Comparison of ENCODE assay signal across 8 cellular contexts in genomic region chr2:171574149-171574795, GRCh38. TPM values are rescaled to one million over a fixed set of nuclear protein-coding genes. Genes with fewer than 3 reads are reported as not detected.
DNase-seq lines count a peak whose midpoint lies in the region; ATAC-seq and TF ChIP-seq lines count a peak whose summit lies in the region.

No MANE protein-coding gene starts in this region.

- H3K9ac ChIP-seq in neural cell (ENCODE audit: low read length) = no peak overlapping the region

- TF ChIP-seq RAD21 in neural cell (conservative IDR thresholded peaks at IDR 0.05) = peak; percentile 91

- H3K36me3 ChIP-seq in neural cell (ENCODE audit: insufficient read depth, low read length) = no peaks in the 10 kb centered on the region

- H3F3A ChIP-seq in neural cell (ENCODE audit: insufficient read depth, low read length, poor library complexity, severe bottlenecking) = no peaks in the 10 kb centered on the region

- H3K9me2 ChIP-seq in neural cell (ENCODE audit: insufficient read depth, low read length) = no peaks in the 10 kb centered on the region

- no peak overlapping the region for H2AFZ ChIP-seq in neural cell (ENCODE audit: low read depth, low read length)

- H3K4me3 ChIP-seq in HL-60 (replicated peaks; ENCODE audit: insufficient read depth, low read length) (no peak overlapping the region), neural cell (ENCODE audit: low read length) (no peak overlapping the region)

- H3K4me2 ChIP-seq in neural cell (ENCODE audit: low read length) = no peak overlapping the region

- H3K27me3 ChIP-seq in HL-60 (ENCODE audit: insufficient read depth, poor library complexity, severe bottlenecking) (no peaks in the 10 kb centered on the region), neural cell (ENCODE audit: insufficient read depth, low read depth, low read length) (no peaks in the 10 kb centered on the region)

- no peaks in the 10 kb centered on the region for H3K9me3 ChIP-seq in neural cell (ENCODE audit: low read length)

- no peak overlapping the region for H3K27ac ChIP-seq in HL-60 (replicated peaks)
- no peak overlapping the region for H3K27ac ChIP-seq in neural cell (ENCODE audit: low read length)

- peak; percentile 90 for ATAC-seq in GM19455 (IDR thresholded peaks at IDR 0.05; ENCODE audit: unreplicated experiment)
- ATAC-seq in stimulated activated naive CD8-positive, alpha-beta T cell treated with anti-CD3 and anti-CD28 coated beads, Interleukin-15, Interleukin-2, amounts not matched to agents 100 U/mL and 50 U/mL, for 24 hours = peak; percentile 96

- TF ChIP-seq EP300 in neural cell (conservative IDR thresholded peaks at IDR 0.05; ENCODE audit: poor library complexity, severe bottlenecking) = no peak

- peak; percentile 67 for TF ChIP-seq CTCF in HL-60 (IDR thresholded peaks at IDR 0.05; ENCODE audit: insufficient read depth, low read length)
- TF ChIP-seq CTCF in neural cell (IDR thresholded peaks at IDR 0.05; ENCODE audit: poor library complexity, severe bottlenecking) = peak; percentile 90

- H4K20me1 ChIP-seq in neural cell (ENCODE audit: insufficient read depth) = no peaks in the 10 kb centered on the region

- DNase-seq in COLO668 (lab: John Stamatoyannopoulos, UW; ENCODE audit: unreplicated experiment) = peak; percentile 68
- peak; percentile 25 to 69 for DNase-seq in HL-60 (ENCODE audit: low read depth in 1 of 2, low spot score in 1 of 2)
- DNase-seq in OCI-M1 (lab: John Stamatoyannopoulos, UW) = peak; percentile 91
- DNase-seq in activated T-cell treated with anti-CD3 and anti-CD28 coated beads, Interleukin-2, amount 50 U/mL, for 1 hour = peak; percentile 84
- DNase-seq in fibroblast of gingiva (ENCODE audit: low read depth) = peak; percentile 67
- DNase-seq in stimulated activated naive CD8-positive, alpha-beta T cell treated with anti-CD3 and anti-CD28 coated beads, Interleukin-15, Interleukin-2, amounts not matched to agents 100 U/mL and 50 U/mL, for 24 hours = peak; percentile 88

- no peaks in the 10 kb centered on the region for H3K79me2 ChIP-seq in neural cell (replicated peaks; ENCODE audit: insufficient read depth, low read length)

TF ChIP-seq in neural cell, 6 proteins besides CTCF, POLR2A, EP300 and RAD21:
- TF ChIP-seq TAF1 (IDR thresholded peaks at IDR 0.05; ENCODE audit: low read depth) (no peak), REST (IDR thresholded peaks at IDR 0.05; ENCODE audit: borderline replicate concordance) (no peak), MXI1 (conservative IDR thresholded peaks at IDR 0.05; ENCODE audit: poor library complexity, severe bottlenecking) (no peak), SMC3 (conservative IDR thresholded peaks at IDR 0.05; ENCODE audit: poor library complexity) (peak; percentile 87)

RNA-seq across cellular contexts. Expression of gene CYBRD1, which starts 52.0 kb away (rescaled TPM):
- 0.10 TPM in 1 of 2 replicates, not detected in the other for polyA plus RNA-seq in neural cell
- polyA minus RNA-seq in neural cell = not detected in 2 replicates
